ENCODE assay signal across 8 cellular contexts in the genomic region with DNA sequence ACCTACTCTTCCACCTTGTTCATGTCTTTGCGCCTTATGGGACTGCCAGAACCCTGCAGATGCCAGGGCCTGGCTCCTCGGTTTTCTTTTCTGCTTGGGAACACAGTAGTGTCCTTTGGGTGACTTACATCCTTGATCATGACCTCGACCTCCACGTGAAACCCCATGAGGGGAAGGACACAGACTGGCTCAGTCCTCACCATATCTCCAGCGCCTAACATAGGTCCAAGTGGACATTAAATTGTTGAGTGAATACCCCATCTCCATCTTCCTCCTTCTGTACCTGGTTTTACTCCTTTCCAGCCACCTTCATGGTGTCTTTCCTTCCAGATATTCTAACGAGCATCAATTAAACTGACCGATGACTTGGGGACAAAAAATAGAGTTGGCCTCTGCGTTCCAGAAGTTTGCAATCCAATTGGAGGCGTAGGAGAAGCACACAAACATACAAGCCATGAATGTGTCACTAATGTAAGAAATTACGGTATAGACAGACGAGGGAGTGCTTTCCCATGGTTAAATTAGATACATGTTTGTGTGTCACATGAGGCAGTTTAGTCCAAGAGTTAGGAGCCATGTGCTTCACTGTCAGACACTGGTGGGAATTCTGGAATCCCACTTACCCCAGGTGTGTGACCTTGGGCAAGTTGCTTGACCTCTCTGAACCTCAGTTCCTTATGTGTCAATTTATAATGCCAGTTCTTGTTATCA. TPM values are rescaled to one million over a fixed set of nuclear protein-coding genes. Genes with fewer than 3 reads are reported as not detected.
DNase-seq lines count a peak whose midpoint lies in the region; ATAC-seq and TF ChIP-seq lines count a peak whose summit lies in the region.

No MANE protein-coding gene starts in this region.

- intact Hi-C loops in PC-3 (cut with micrococcal nuclease), result loop anchor here (5.0 kb wide), 1 partner anchor 82 kb away; no protein-coding TSS in a partner anchor

- H2AFZ ChIP-seq in PC-3 (ENCODE audit: low read length), result peak overlapping the region; percentile 99

- ATAC-seq in PC-3, result no peak

- H3K79me2 ChIP-seq in PC-3 (ENCODE audit: low read length), result peaks cover 39% of the 10 kb centered on the region

- peaks cover 19% of the 10 kb centered on the region for H3K4me1 ChIP-seq in PC-3 (ENCODE audit: insufficient read depth, low read length)

- peak overlapping the region; percentile 97 for H3K4me2 ChIP-seq in PC-3 (ENCODE audit: low read length)

- peak overlapping the region; percentile 98 for H3K27ac Mint-ChIP-seq in osteocyte (ENCODE audit: unreplicated experiment)

- BruUV-seq in PC-3 (replicated peaks; lab: Mats Ljungman, UMichigan), result no TSS peak

- H3K27me3 ChIP-seq in PC-3 (ENCODE audit: low read length), result no peaks in the 10 kb centered on the region

- peak; percentile 19 for DNase-seq in EL
- DNase-seq in PC-3, result no peak
- DNase-seq in epithelial cell of esophagus (ENCODE audit: low read depth), result no peak
- no peak for DNase-seq in osteocyte (ENCODE audit: extremely low spot score, unreplicated experiment)
- DNase-seq in GM10248 (ENCODE audit: extremely low spot score), result no peak
- no peak for DNase-seq in stimulated activated CD4-positive, alpha-beta T cell treated with anti-CD3 and anti-CD28 coated beads, Interleukin-2, amount 100 ng/mL, for 48 hours
- DNase-seq in effector CD8-positive, alpha-beta T cell (lab: John Stamatoyannopoulos, UW), result no peak
- no peak for DNase-seq in activated CD4-positive, CD25-positive, alpha-beta regulatory T cell treated with anti-CD3 and anti-CD28 coated beads, Interleukin-2, amount 50 U/mL, for 72 hours

- H3K9ac ChIP-seq in PC-3 (ENCODE audit: low read length), result peak overlapping the region; percentile 99

- CTCF ChIA-PET in PC-3 (lab: Charles Lee) (interaction anchor here (0.7 kb wide), 1 partner anchor 53 kb away, joined by 3 read pairs; no protein-coding TSS in a partner anchor), GM10248 (lab: Yijun Ruan, JAX) (interaction anchor here (0.7 to 2.4 kb wide), 5 partner anchors 8 to 233 kb away, joined by 3 to 8 read pairs (median 6); a partner anchor contains a TSS)

- H3K4me1 Mint-ChIP-seq in osteocyte (ENCODE audit: unreplicated experiment), result peaks cover 51% of the 10 kb centered on the region

- POLR2A ChIA-PET in PC-3 (lab: Charles Lee; ENCODE audit: unreplicated experiment), result no interaction called here
- POLR2A ChIA-PET in GM10248 (lab: Yijun Ruan, JAX), result interaction anchor here (1.0 kb wide), 1 partner anchor 143 kb away, joined by 3 read pairs; no protein-coding TSS in a partner anchor

- H3K9me2 ChIP-seq in PC-3 (replicated peaks; ENCODE audit: low read length), result no peaks in the 10 kb centered on the region

- no peaks in the 10 kb centered on the region for H3K27me3 Mint-ChIP-seq in osteocyte (ENCODE audit: unreplicated experiment)

- no peaks in the 10 kb centered on the region for H3K9me3 Mint-ChIP-seq in osteocyte (ENCODE audit: unreplicated experiment)

- no peaks in the 10 kb centered on the region for H3K36me3 Mint-ChIP-seq in osteocyte (ENCODE audit: unreplicated experiment)

- 0 out of 2 replicates have a peak overlapping the region, but pooled peaks have one; percentile 51 for H3K27ac ChIP-seq in PC-3 (ENCODE audit: low read length)

- no peaks in the 10 kb centered on the region for H3K36me3 ChIP-seq in PC-3 (ENCODE audit: low read depth, low read length)

- H4K20me1 ChIP-seq in PC-3 (ENCODE audit: low read length), result peaks cover 9% of the 10 kb centered on the region; the same call in 1 of the 2 replicates

- TF ChIP-seq CTCF in PC-3 (conservative IDR thresholded peaks at IDR 0.05; ENCODE audit: low read depth, low read length) (no peak), epithelial cell of esophagus (IDR thresholded peaks at IDR 0.05; ENCODE audit: insufficient read depth, low read depth, low read length, missing control alignments) (no peak), osteocyte (IDR thresholded peaks at IDR 0.05) (no peak), GM10248 (IDR thresholded peaks at IDR 0.05; ENCODE audit: control extremely low read depth, extremely low read depth, low read depth, missing control alignments) (no peak)

- H3K9me3 ChIP-seq in PC-3 (ENCODE audit: low read length), result no peaks in the 10 kb centered on the region

- H3F3A ChIP-seq in PC-3 (ENCODE audit: low read length, unreplicated experiment), result no peaks in the 10 kb centered on the region

- H3K4me3 ChIP-seq in PC-3 (ENCODE audit: low read length) (peak overlapping the region; percentile 98), epithelial cell of esophagus (ENCODE audit: low read length) (peak overlapping the region; percentile 83)

- peak overlapping the region; percentile 97 for H3K4me3 Mint-ChIP-seq in osteocyte (ENCODE audit: unreplicated experiment)

RNA-seq across cellular contexts. Expression of a gene that starts 0.9 kb away (rescaled TPM):
- total RNA-seq in PC-3 (2014; rRNA removed), result 40.8 and 46.4 TPM in 2 replicates
- total RNA-seq in osteocyte, result 93.3 and 100 TPM in 2 replicates
